Comparison of ENCODE assay signal across 35 cellular contexts in genomic region chr12:4969405-4969804, GRCh38. TPM values are rescaled to one million over a fixed set of nuclear protein-coding genes. Genes with fewer than 3 reads are reported as not detected.
"Had no signal": no experiment of that assay in that cellular context is flagged by ENCODE, and none has a peak within 500 bp of the region (broad histone marks: within the 10 kb centered on the region; RNA-seq: fewer than 3 reads in every experiment).

No MANE protein-coding gene starts in this region.

- FAIRE-seq: astrocyte, bronchial epithelial cell had no signal

- H3K4me1 ChIP-seq: ascending aorta, body of pancreas, breast epithelium had no signal

- H3K36me3 ChIP-seq: ascending aorta, brain microvascular endothelial cell, breast epithelium, cardiac muscle cell had no signal

- H3K4me3 ChIP-seq: ascending aorta, body of pancreas, breast epithelium, cardiac muscle cell had no signal

- H3K27ac ChIP-seq: ascending aorta, body of pancreas, brain microvascular endothelial cell, breast epithelium, cardiac muscle cell had no signal

- ATAC-seq: activated naive CD4-positive, alpha-beta T cell treated with anti-CD3 and anti-CD28 coated beads, Interleukin-2, amount 50 U/mL, for 72 hours; activated naive CD8-positive, alpha-beta T cell treated with anti-CD3 and anti-CD28 coated beads, Interleukin-2, amount 50 U/mL, for 24 hours; activated T-cell treated with anti-CD3 and anti-CD28 coated beads, Interleukin-2, amount 50 U/mL, for 4 hours; activated T-cell treated with anti-CD3 and anti-CD28 coated beads, Interleukin-2, amount 50 U/mL, for 72 hours; activated T-helper 17 cell treated with anti-CD3 and anti-CD28 coated beads, Interleukin-2, amount 50 U/mL, for 72 hours; body of pancreas had no signal

- DNase-seq: activated effector memory CD4-positive, alpha-beta T cell treated with anti-CD3 and anti-CD28 coated beads, Interleukin-2, amount 50 U/mL, for 16 hours; activated effector memory CD4-positive, alpha-beta T cell treated with Interleukin-2 at 50 U/mL for 16 hours; activated gamma-delta T cell; activated gamma-delta T cell treated with Interleukin-2 at 50 U/mL for 16 hours; activated naive CD4-positive, alpha-beta T cell; activated naive CD4-positive, alpha-beta T cell treated with anti-CD3 and anti-CD28 coated beads for 36 hours; activated naive CD4-positive, alpha-beta T cell treated with anti-CD3 and anti-CD28 coated beads, Interleukin-2, amount 10 ng/mL, durations not matched to agents 7 days and 5 days; activated naive CD4-positive, alpha-beta T cell treated with anti-CD3 and anti-CD28 coated beads, Interleukin-2, amount 50 U/mL, for 16 hours; activated naive CD4-positive, alpha-beta T cell treated with Interleukin-2 at 50 U/mL for 16 hours; activated naive CD8-positive, alpha-beta T cell treated with anti-CD3 and anti-CD28 coated beads for 36 hours; activated naive CD8-positive, alpha-beta T cell treated with anti-CD3 and anti-CD28 coated beads, Interleukin-2, amount 10 ng/mL, durations not matched to agents 7 days and 5 days; activated naive CD8-positive, alpha-beta T cell treated with anti-CD3 and anti-CD28 coated beads, Interleukin-2, amount 50 U/mL, for 24 hours; activated T-cell treated with anti-CD3 and anti-CD28 coated beads, Interleukin-2, amount 50 U/mL, for 1 hour; activated T-cell treated with anti-CD3 and anti-CD28 coated beads, Interleukin-2, amount 50 U/mL, for 24 hours; activated T-cell treated with anti-CD3 and anti-CD28 coated beads, Interleukin-2, amount 50 U/mL, for 4 hours; activated T-cell treated with anti-CD3 and anti-CD28 coated beads, Interleukin-2, amount 50 U/mL, for 48 hours; activated T-cell treated with anti-CD3 and anti-CD28 coated beads, Interleukin-2, amount 50 U/mL, for 72 hours; amniotic stem cell; amygdala; anterior cingulate cortex; aorta; brain microvascular endothelial cell; caudate nucleus; central memory CD4-positive, alpha-beta T cell; cerebellar nuclear complex had no signal

- H3K27me3 ChIP-seq: ascending aorta, body of pancreas, brain microvascular endothelial cell had no signal

- H3K9me3 ChIP-seq: ascending aorta, body of pancreas, breast epithelium had no signal

RNA-seq across cellular contexts. Expression of gene KCNA1, which starts 59.7 kb away (rescaled TPM):
- total RNA-seq: activated naive CD8-positive, alpha-beta T cell treated with anti-CD3 and anti-CD28 coated beads, Interleukin-2, amount 10 ng/mL, durations not matched to agents 7 days and 5 days; activated T-helper 1 cell treated with anti-CD3 and anti-CD28 coated beads, Interleukin-12 subunit alpha, Interleukin-12 subunit beta, Interleukin-2, Interleukin-4 antibody, amounts not matched to agents 30 ng/mL and 10 ng/mL and 1 ng/mL, durations not matched to agents 14 hours and 24 hours and 36 hours; activated T-helper 17 cell treated with anti-CD3 and anti-CD28 coated beads, Interleukin-2, amount 50 U/mL, for 72 hours; activated T-helper 2 cell treated with anti-CD3 and anti-CD28 coated beads, Interferon-gamma antibody, Interleukin-2, Interleukin-4, amounts not matched to agents 10 μg/mL and 5 μg/mL and 100 μg/mL, durations not matched to agents 14 hours and 24 hours and 36 hours; ascending aorta; bronchial epithelial cell had no signal
- polyA plus RNA-seq: aorta, cardiac muscle cell had no signal
